ENCODE assay signal across 9 cellular contexts in genomic region chr2:102356381-102356712, GRCh38. TPM values are rescaled to one million over a fixed set of nuclear protein-coding genes. Genes with fewer than 3 reads are reported as not detected.
DNase-seq lines count a peak whose midpoint lies in the region; ATAC-seq and TF ChIP-seq lines count a peak whose summit lies in the region.
"Had no signal": no experiment of that assay in that cellular context is flagged by ENCODE, and none has a peak within 500 bp of the region (broad histone marks: within the 10 kb centered on the region; RNA-seq: fewer than 3 reads in every experiment).

No MANE protein-coding gene starts in this region.

- TF ChIP-seq CTCF in endodermal cell (conservative IDR thresholded peaks at IDR 0.05) (no peak), parathyroid adenoma (IDR thresholded peaks at IDR 0.05) (no peak)

- 30 to 50% methylated on average over 1 to 5 of the region's 7 CpGs for WGBS in endodermal cell (ENCODE audit: insufficient coverage in 1 of 2, insufficient read length in 1 of 2), 2 experiments

- H3K4me3 ChIP-seq in HUES48 (ENCODE audit: low read depth, low read length) (peak overlapping the region; percentile 80), endodermal cell (ENCODE audit: low read length) (peak overlapping the region; percentile 85), parathyroid adenoma (ENCODE audit: low read depth, low read length) (peak overlapping the region; percentile 87)

- peaks cover 2% of the 10 kb centered on the region for H3K4me1 Mint-ChIP-seq in endodermal cell

- H3K4me2 ChIP-seq in parathyroid adenoma (ENCODE audit: low read length), result peak overlapping the region; percentile 91

- H3K9me3 Mint-ChIP-seq in endodermal cell, result no peaks in the 10 kb centered on the region

- peaks cover 9% of the 10 kb centered on the region for H3K27me3 Mint-ChIP-seq in endodermal cell (ENCODE audit: insufficient read depth)

- peak; percentile 6 for ATAC-seq in GM18511 (IDR thresholded peaks at IDR 0.05; ENCODE audit: unreplicated experiment)
- ATAC-seq in HG02870 (IDR thresholded peaks at IDR 0.05; ENCODE audit: unreplicated experiment), result no peak

- no peaks in the 10 kb centered on the region for H3K36me3 Mint-ChIP-seq in endodermal cell (ENCODE audit: low read depth)

- H3K36me3 ChIP-seq in HUES48 (ENCODE audit: control insufficient read depth, insufficient read depth, low read length) (no peaks in the 10 kb centered on the region), endodermal cell (ENCODE audit: control insufficient read depth, insufficient read depth, low read length) (no peaks in the 10 kb centered on the region), parathyroid adenoma (ENCODE audit: control insufficient read depth, insufficient read depth, low read length) (no peaks in the 10 kb centered on the region)

- peak overlapping the region; percentile 94 for H2AFZ ChIP-seq in parathyroid adenoma

- H3K4me1 ChIP-seq in HUES48 (ENCODE audit: control insufficient read depth, insufficient read depth, low read length) (no peaks in the 10 kb centered on the region), endodermal cell (ENCODE audit: control insufficient read depth, insufficient read depth, low read length) (no peaks in the 10 kb centered on the region), parathyroid adenoma (no peaks in the 10 kb centered on the region)

- H3K27ac ChIP-seq in HUES48 (ENCODE audit: low read depth, low read length), result no peak overlapping the region
- H3K27ac ChIP-seq in endodermal cell (ENCODE audit: low read depth, low read length), result no peak overlapping the region
- no peak overlapping the region for H3K27ac ChIP-seq in parathyroid adenoma

- CTCF ChIA-PET in HEK293T (lab: Yijun Ruan, JAX), result interaction anchor here (0.6 kb wide), 1 partner anchor 89 kb away, joined by 4 read pairs; no protein-coding TSS in a partner anchor

- POLR2A ChIA-PET in HEK293T (lab: Yijun Ruan, JAX), result no interaction called here

- peak overlapping the region; percentile 9 for H3K27ac Mint-ChIP-seq in endodermal cell

- no peaks in the 10 kb centered on the region for H3K79me2 ChIP-seq in parathyroid adenoma

- DNase-seq in endodermal cell, result no peak
- no peak for DNase-seq in HEK293T (ENCODE audit: extremely low spot score)
- no peak for DNase-seq in NCI-H748 treated with DMSO at 0.1 percent for 48 hours (lab: John Stamatoyannopoulos, UW)
- no peak for DNase-seq in DMS53 treated with DMSO at 0.1 percent for 48 hours (lab: John Stamatoyannopoulos, UW; ENCODE audit: unreplicated experiment)

- H3K27me3 ChIP-seq in HUES48 (ENCODE audit: control insufficient read depth, insufficient read depth, low read length) (peaks cover 21% of the 10 kb centered on the region), endodermal cell (ENCODE audit: control insufficient read depth, insufficient read depth, low read length, poor library complexity, severe bottlenecking) (no peaks in the 10 kb centered on the region), parathyroid adenoma (ENCODE audit: control insufficient read depth, insufficient read depth, low read length) (no peaks in the 10 kb centered on the region)

- H3K9me3 ChIP-seq in HUES48 (ENCODE audit: control insufficient read depth, insufficient read depth, low read length) (no peaks in the 10 kb centered on the region), endodermal cell (ENCODE audit: control insufficient read depth, low read length) (no peaks in the 10 kb centered on the region), parathyroid adenoma (ENCODE audit: control insufficient read depth, low read length) (no peaks in the 10 kb centered on the region)

- H3K9ac ChIP-seq in HUES48 (ENCODE audit: low read depth, low read length), result no peak overlapping the region
- peak overlapping the region; percentile 53 for H3K9ac ChIP-seq in endodermal cell (ENCODE audit: extremely low read depth, low read length, poor library complexity, severe bottlenecking)
- no peak overlapping the region for H3K9ac ChIP-seq in parathyroid adenoma

- H3K4me3 Mint-ChIP-seq in endodermal cell, result peak overlapping the region; percentile 60

TF ChIP-seq in HEK293T, 16 proteins besides CTCF, POLR2A, EP300 and RAD21:
- no peak for TF ChIP-seq ELF4 (IDR thresholded peaks at IDR 0.05)
- no peak for TF ChIP-seq HDGF (IDR thresholded peaks at IDR 0.05; ENCODE audit: borderline replicate concordance)
- TF ChIP-seq L3MBTL2 (conservative IDR thresholded peaks at IDR 0.05), result no peak

RNA-seq across cellular contexts. Expression of gene IL18R1, which starts 0.8 kb away (rescaled TPM):
- 1 to 10 TPM; 2.2 to 2.4 TPM for total RNA-seq in endodermal cell
- polyA plus RNA-seq in endodermal cell (2013, experiment 1 of 2), result 0.50 TPM
- 0.50 TPM for polyA plus RNA-seq in endodermal cell (2013, experiment 2 of 2)
- total RNA-seq: M059J had no signal

RNA-seq across cellular contexts. Expression of gene IL1RL1, which starts 45.0 kb away (rescaled TPM):
- under 1 TPM; 0.75 to 0.84 TPM for total RNA-seq in endodermal cell
- not detected for polyA plus RNA-seq in endodermal cell (2013, experiment 1 of 2)
- 0.12 TPM for polyA plus RNA-seq in endodermal cell (2013, experiment 2 of 2)
- total RNA-seq: M059J had no signal
